8 cellular contexts compared by ENCODE assay signal in genomic region chr11:88301478-88302140, GRCh38. TPM values are rescaled to one million over a fixed set of nuclear protein-coding genes. Genes with fewer than 3 reads are reported as not detected.
DNase-seq lines count a peak whose midpoint lies in the region; ATAC-seq and TF ChIP-seq lines count a peak whose summit lies in the region.

No MANE protein-coding gene starts in this region.

- no peak overlapping the region for H2AFZ ChIP-seq in OCI-LY7 (ENCODE audit: low read length)

- H3K4me2 ChIP-seq in OCI-LY7 (ENCODE audit: low read length) = no peak overlapping the region

- H3K79me2 ChIP-seq in OCI-LY7 (ENCODE audit: insufficient read depth, low read depth, low read length) = no peaks in the 10 kb centered on the region

- peaks cover 37% of the 10 kb centered on the region for H3K36me3 ChIP-seq in CD4-positive, CD25-positive, alpha-beta regulatory T cell (ENCODE audit: control insufficient read depth, insufficient read depth, low read length)
- H3K36me3 ChIP-seq in OCI-LY7 (ENCODE audit: insufficient read depth, low read length) = peaks cover 96% of the 10 kb centered on the region

- peak overlapping the region in 3 of 4 donors; percentile 20 to 68 (median 56) for H3K4me3 Mint-ChIP-seq in CD4-positive, CD25-positive, alpha-beta regulatory T cell
- H3K4me3 Mint-ChIP-seq in central memory CD8-positive, alpha-beta T cell = peak overlapping the region; percentile 66

- intact Hi-C loops in OCI-LY7 (cut with micrococcal nuclease; ENCODE audit: unreplicated experiment) = no loop called here

- H3K4me3 ChIP-seq in CD4-positive, CD25-positive, alpha-beta regulatory T cell (ENCODE audit: low read depth, low read length) = peak overlapping the region; percentile 56
- H3K4me3 ChIP-seq in OCI-LY7 (ENCODE audit: low read depth, low read length, poor library complexity, severe bottlenecking) = no peak overlapping the region

- H3K9me3 Mint-ChIP-seq in CD4-positive, CD25-positive, alpha-beta regulatory T cell = peaks cover 0 to 4% (median 0%) of the 10 kb centered on the region in 7 donors
- H3K9me3 Mint-ChIP-seq in central memory CD8-positive, alpha-beta T cell = no peaks in the 10 kb centered on the region

- no peaks in the 10 kb centered on the region for H3K9me3 ChIP-seq in CD4-positive, CD25-positive, alpha-beta regulatory T cell (ENCODE audit: control insufficient read depth in 2 of 2, low read length in 2 of 2)
- H3K9me3 ChIP-seq in OCI-LY7 (ENCODE audit: low read length) = no peaks in the 10 kb centered on the region

- no peak for TF ChIP-seq CTCF in OCI-LY7 (conservative IDR thresholded peaks at IDR 0.05; ENCODE audit: low read length)

- no peaks in the 10 kb centered on the region for H3K27me3 Mint-ChIP-seq in CD4-positive, CD25-positive, alpha-beta regulatory T cell
- no peaks in the 10 kb centered on the region for H3K27me3 Mint-ChIP-seq in central memory CD8-positive, alpha-beta T cell

- peak; percentile 29 to 48 for ATAC-seq in CD4-positive, CD25-positive, alpha-beta regulatory T cell (ENCODE audit: low read depth in 2 of 2)
- ATAC-seq in GM19043 (IDR thresholded peaks at IDR 0.05; ENCODE audit: low read depth, unreplicated experiment) (peak; percentile 50), HG03064 (IDR thresholded peaks at IDR 0.05; ENCODE audit: low read depth, unreplicated experiment) (peak; percentile 54)
- ATAC-seq in central memory CD8-positive, alpha-beta T cell (replicated peaks; ENCODE audit: extremely low read depth, poor library complexity, severe bottlenecking) = peak; percentile 66

- H3K36me3 Mint-ChIP-seq in CD4-positive, CD25-positive, alpha-beta regulatory T cell = peaks cover 92% of the 10 kb centered on the region
- peaks cover 59% of the 10 kb centered on the region for H3K36me3 Mint-ChIP-seq in central memory CD8-positive, alpha-beta T cell (ENCODE audit: insufficient read depth)

- peak overlapping the region; percentile 49 for H3K27ac ChIP-seq in CD4-positive, CD25-positive, alpha-beta regulatory T cell (ENCODE audit: insufficient read depth, low read length, poor library complexity, severe bottlenecking)
- H3K27ac ChIP-seq in OCI-LY7 (ENCODE audit: low read depth, low read length, poor library complexity, severe bottlenecking) = no peak overlapping the region

- POLR2A ChIA-PET in OCI-LY7 (lab: Charles Lee) = interaction anchor here (0.7 kb wide), 1 partner anchor 9 kb away, joined by 10 read pairs; no protein-coding TSS in a partner anchor

- CTCF ChIA-PET in OCI-LY7 (lab: Charles Lee; ENCODE audit: unreplicated experiment) = no interaction called here

- H3K27ac Mint-ChIP-seq in CD4-positive, CD25-positive, alpha-beta regulatory T cell = peak overlapping the region; percentile 37 to 89 (median 78)
- H3K27ac Mint-ChIP-seq in central memory CD8-positive, alpha-beta T cell (ENCODE audit: low read depth) = peak overlapping the region; percentile 91

- BruUV-seq in OCI-LY7 (replicated peaks; lab: Mats Ljungman, UMichigan) = no TSS peak

- DNase-seq in CD4-positive, CD25-positive, alpha-beta regulatory T cell = peak in 1 of 3 donors; percentile 17
- DNase-seq in central memory CD8-positive, alpha-beta T cell (ENCODE audit: low spot score in 2 of 2) = peak in 1 of 2 donors; percentile 18
- DNase-seq in OCI-LY7 (ENCODE audit: low spot score) = no peak
- no peak for DNase-seq in NCI-H2196 treated with DMSO at 0.1 percent for 48 hours (lab: John Stamatoyannopoulos, UW; ENCODE audit: unreplicated experiment)
- DNase-seq in cerebellum (ENCODE audit: low spot score) = no peak
- no peak for DNase-seq in stimulated activated CD4-positive, alpha-beta T cell treated with anti-CD3 and anti-CD28 coated beads, Interleukin-4, amount 100 ng/mL, for 1 hour

- no peaks in the 10 kb centered on the region for H3K9me2 ChIP-seq in OCI-LY7 (ENCODE audit: insufficient read depth, low read length)

- H3K4me1 ChIP-seq in CD4-positive, CD25-positive, alpha-beta regulatory T cell (ENCODE audit: control insufficient read depth, insufficient read depth, low read length, poor library complexity, severe bottlenecking) = peaks cover 10% of the 10 kb centered on the region
- no peaks in the 10 kb centered on the region for H3K4me1 ChIP-seq in OCI-LY7 (ENCODE audit: insufficient read depth, low read length, poor library complexity, severe bottlenecking)

- no peaks in the 10 kb centered on the region for H4K20me1 ChIP-seq in OCI-LY7 (ENCODE audit: insufficient read depth, low read length)

- H3K27me3 ChIP-seq in CD4-positive, CD25-positive, alpha-beta regulatory T cell (ENCODE audit: control insufficient read depth, insufficient read depth, low read length) = no peaks in the 10 kb centered on the region

- peaks cover 36 to 78% (median 58%) of the 10 kb centered on the region in 4 donors for H3K4me1 Mint-ChIP-seq in CD4-positive, CD25-positive, alpha-beta regulatory T cell
- H3K4me1 Mint-ChIP-seq in central memory CD8-positive, alpha-beta T cell = peaks cover 54% of the 10 kb centered on the region

RNA-seq across cellular contexts. Expression of gene CTSC, which starts 35.9 kb away (rescaled TPM):
- 88.8 TPM for total RNA-seq in CD4-positive, CD25-positive, alpha-beta regulatory T cell
- polyA plus RNA-seq in CD4-positive, CD25-positive, alpha-beta regulatory T cell = 100 to 1,000 TPM; 163 to 306 (median 236) TPM
- 60.5 and 78.2 TPM in 2 replicates for total RNA-seq in OCI-LY7 (2014; rRNA removed; shearing (Covaris generic))
- total RNA-seq in OCI-LY7 (2022) (84.1 and 90.3 TPM in 2 replicates), cerebellum (32.5 TPM)
